1 cellular context compared by ENCODE assay signal in the genomic region with DNA sequence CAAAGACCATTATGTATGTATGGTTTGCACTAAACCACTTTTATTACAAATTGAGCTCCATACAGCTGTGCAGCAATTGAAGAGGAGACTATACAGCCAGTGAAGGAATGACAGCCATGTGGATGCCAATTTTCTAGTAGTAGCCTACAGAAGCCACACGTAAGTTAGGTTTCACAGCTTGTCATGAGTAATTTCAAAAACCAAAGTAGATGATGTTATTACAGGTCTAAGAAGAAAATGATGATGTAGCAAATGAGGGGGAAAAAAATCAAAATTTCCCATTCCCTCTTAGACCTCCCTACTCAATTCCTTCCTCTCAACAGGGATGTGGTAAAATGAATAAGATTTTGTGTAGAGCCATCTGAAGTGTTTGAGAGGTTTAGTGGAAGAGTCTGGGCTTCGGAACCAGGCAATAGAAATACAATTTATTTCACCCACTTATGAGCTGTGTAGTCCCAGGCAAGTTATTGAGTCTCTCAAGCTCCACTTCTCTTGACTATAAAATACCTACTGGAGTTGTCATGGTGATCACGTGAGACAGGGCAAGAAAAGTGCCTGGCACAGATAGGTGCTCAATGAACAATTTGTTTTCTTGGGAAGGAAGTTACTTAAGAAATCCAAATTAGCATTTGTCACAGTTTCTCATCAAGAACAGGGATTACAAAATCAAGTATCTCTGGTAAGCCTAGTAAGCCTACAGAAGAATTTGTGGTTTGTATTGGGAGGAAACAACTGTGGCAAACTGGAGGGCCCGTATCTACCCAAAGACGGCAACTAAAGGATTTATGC.
TF ChIP-seq lines count a peak whose summit lies in the region.

No MANE protein-coding gene starts in this region.

TF ChIP-seq in IMR-90, 13 proteins besides CTCF, POLR2A, EP300 and RAD21:
- TF ChIP-seq MAFK (IDR thresholded peaks at IDR 0.05; ENCODE audit: low read depth, low read length) (0 out of 2 replicates have a peak, but pooled peaks have one; percentile 16), USF2 (IDR thresholded peaks at IDR 0.05; ENCODE audit: low read depth, low read length) (no peak)
